ENCODE assay signal across 20 cellular contexts in genomic region chr7:35657125-35657524, GRCh38. TPM values are rescaled to one million over a fixed set of nuclear protein-coding genes. Genes with fewer than 3 reads are reported as not detected.
DNase-seq lines count a peak whose midpoint lies in the region; ATAC-seq, FAIRE-seq and TF ChIP-seq lines count a peak whose summit lies in the region.
"Had no signal": no experiment of that assay in that cellular context is flagged by ENCODE, and none has a peak within 500 bp of the region (broad histone marks: within the 10 kb centered on the region; RNA-seq: fewer than 3 reads in every experiment).

No MANE protein-coding gene starts in this region.

- POLR2A ChIA-PET in activated B cell treated with CpG ODN at 0.5 μM for 24 hours (lab: Charles Lee), result interaction anchor here (0.7 kb wide), 1 partner anchor 32 kb away, joined by 10 read pairs; no protein-coding TSS in a partner anchor

- peaks cover 75% of the 10 kb centered on the region for H3K4me1 Mint-ChIP-seq in activated naive CD4-positive, alpha-beta T cell treated with anti-CD3 and anti-CD28 coated beads, Interleukin-2, amount 50 U/mL, for 24 hours
- H3K4me1 Mint-ChIP-seq in activated B cell treated with CpG ODN at 0.5 μM for 24 hours (peaks cover 45% of the 10 kb centered on the region), glutamatergic neuron (ENCODE audit: low read depth, unreplicated experiment) (no peaks in the 10 kb centered on the region)
- peaks cover 56% of the 10 kb centered on the region for H3K4me1 Mint-ChIP-seq in stimulated activated naive CD8-positive, alpha-beta T cell treated with anti-CD3 and anti-CD28 coated beads, Interleukin-15, Interleukin-2, amounts not matched to agents 100 ng/mL and 50 ng/mL, for 24 hours (ENCODE audit: low read depth)

- no peak for DNase-seq in activated naive CD4-positive, alpha-beta T cell treated with anti-CD3 and anti-CD28 coated beads, Interleukin-2, amount 50 U/mL, for 16 hours
- DNase-seq in activated B cell treated with CpG ODN at 0.5 μM for 24 hours, result no peak
- no peak for DNase-seq in pancreas
- DNase-seq in glutamatergic neuron, result no peak
- DNase-seq: body of pancreas, cortex of kidney, gastrocnemius medialis, H7, left lung, mucosa of descending colon, NCI-H1436, NCI-H2171 treated with DMSO at 0.1 percent for 48 hours, occipital lobe, right lobe of liver, SW 1271 had no signal

- peak overlapping the region; percentile 83 for H3K27ac Mint-ChIP-seq in activated naive CD4-positive, alpha-beta T cell treated with anti-CD3 and anti-CD28 coated beads, Interleukin-2, amount 50 U/mL, for 24 hours
- H3K27ac Mint-ChIP-seq in activated B cell treated with CpG ODN at 0.5 μM for 24 hours, result peak overlapping the region; percentile 37
- peak overlapping the region; percentile 13 for H3K27ac Mint-ChIP-seq in stimulated activated naive CD8-positive, alpha-beta T cell treated with anti-CD3 and anti-CD28 coated beads, Interleukin-15, Interleukin-2, amounts not matched to agents 100 ng/mL and 50 ng/mL, for 24 hours
- no peak overlapping the region for H3K27ac Mint-ChIP-seq in glutamatergic neuron (ENCODE audit: unreplicated experiment)

- H3K36me3 Mint-ChIP-seq in activated naive CD4-positive, alpha-beta T cell treated with anti-CD3 and anti-CD28 coated beads, Interleukin-2, amount 50 U/mL, for 24 hours, result peaks cover 55% of the 10 kb centered on the region
- peaks cover 63% of the 10 kb centered on the region for H3K36me3 Mint-ChIP-seq in activated B cell treated with CpG ODN at 0.5 μM for 24 hours (ENCODE audit: low read depth)
- H3K36me3 Mint-ChIP-seq in stimulated activated naive CD8-positive, alpha-beta T cell treated with anti-CD3 and anti-CD28 coated beads, Interleukin-15, Interleukin-2, amounts not matched to agents 100 ng/mL and 50 ng/mL, for 24 hours (ENCODE audit: low read depth), result peaks cover 66% of the 10 kb centered on the region
- H3K36me3 Mint-ChIP-seq in glutamatergic neuron (ENCODE audit: unreplicated experiment), result peaks cover 10% of the 10 kb centered on the region

- FAIRE-seq in pancreas (lab: Jason Lieb, UNC), result no peak
- FAIRE-seq: HTR-8/SVneo had no signal

- CTCF ChIA-PET in activated B cell treated with CpG ODN at 0.5 μM for 24 hours (lab: Charles Lee), result no interaction called here

- H3K27ac ChIP-seq in pancreas, result no peak overlapping the region
- H3K27ac ChIP-seq: gastrocnemius medialis, left lung, right lobe of liver had no signal

- WGBS in pancreas, 2 donors, result 97 to 99% methylated on average over 2 of the region's 2 CpGs

- no peak for TF ChIP-seq CTCF in activated B cell treated with CpG ODN at 0.5 μM for 24 hours (IDR thresholded peaks at IDR 0.05)
- TF ChIP-seq CTCF in pancreas (IDR thresholded peaks at IDR 0.05), result no peak
- no peak for TF ChIP-seq CTCF in glutamatergic neuron (IDR thresholded peaks at IDR 0.05; ENCODE audit: partially characterized antibody, unreplicated experiment)

- H3K4me1 ChIP-seq in pancreas, result peaks cover 0 to 19% (median 17%) of the 10 kb centered on the region in 3 donors
- H3K4me1 ChIP-seq: gastrocnemius medialis, left lung had no signal

- no peaks in the 10 kb centered on the region for H3K9me3 ChIP-seq in pancreas
- H3K9me3 ChIP-seq: gastrocnemius medialis, mucosa of descending colon, right lobe of liver had no signal

- ATAC-seq in GM21723 (IDR thresholded peaks at IDR 0.05; ENCODE audit: unreplicated experiment) (peak; percentile 42), activated B cell treated with CpG ODN at 0.5 μM for 24 hours (ENCODE audit: low read depth) (no peak), pancreas (no peak), GM21367 (IDR thresholded peaks at IDR 0.05; ENCODE audit: unreplicated experiment) (no peak)
- ATAC-seq: body of pancreas, gastrocnemius medialis, left lung, mucosa of descending colon, right lobe of liver had no signal

- H3K27me3 Mint-ChIP-seq in activated naive CD4-positive, alpha-beta T cell treated with anti-CD3 and anti-CD28 coated beads, Interleukin-2, amount 50 U/mL, for 24 hours, result no peaks in the 10 kb centered on the region
- H3K27me3 Mint-ChIP-seq in activated B cell treated with CpG ODN at 0.5 μM for 24 hours (no peaks in the 10 kb centered on the region), glutamatergic neuron (ENCODE audit: unreplicated experiment) (no peaks in the 10 kb centered on the region)
- H3K27me3 Mint-ChIP-seq in stimulated activated naive CD8-positive, alpha-beta T cell treated with anti-CD3 and anti-CD28 coated beads, Interleukin-15, Interleukin-2, amounts not matched to agents 100 ng/mL and 50 ng/mL, for 24 hours, result no peaks in the 10 kb centered on the region

- peak overlapping the region; percentile 9 for H3K4me3 Mint-ChIP-seq in activated naive CD4-positive, alpha-beta T cell treated with anti-CD3 and anti-CD28 coated beads, Interleukin-2, amount 50 U/mL, for 24 hours
- H3K4me3 Mint-ChIP-seq in activated B cell treated with CpG ODN at 0.5 μM for 24 hours, result no peak overlapping the region
- no peak overlapping the region for H3K4me3 Mint-ChIP-seq in stimulated activated naive CD8-positive, alpha-beta T cell treated with anti-CD3 and anti-CD28 coated beads, Interleukin-15, Interleukin-2, amounts not matched to agents 100 ng/mL and 50 ng/mL, for 24 hours
- no peak overlapping the region for H3K4me3 Mint-ChIP-seq in glutamatergic neuron (ENCODE audit: unreplicated experiment)

- H3K36me3 ChIP-seq in pancreas, result no peaks in the 10 kb centered on the region
- H3K36me3 ChIP-seq: gastrocnemius medialis, right lobe of liver had no signal

- intact Hi-C loops in activated B cell treated with CpG ODN at 0.5 μM for 24 hours (cut with micrococcal nuclease) (loop anchor here (5.0 kb wide), 1 partner anchor 35 kb away; no protein-coding TSS in a partner anchor), pancreas (cut with DNase I) (no loop called here)

- peaks cover 27% of the 10 kb centered on the region for H3K9me3 Mint-ChIP-seq in activated naive CD4-positive, alpha-beta T cell treated with anti-CD3 and anti-CD28 coated beads, Interleukin-2, amount 50 U/mL, for 24 hours
- H3K9me3 Mint-ChIP-seq in activated B cell treated with CpG ODN at 0.5 μM for 24 hours (peaks cover 15% of the 10 kb centered on the region), glutamatergic neuron (ENCODE audit: unreplicated experiment) (peaks cover 4% of the 10 kb centered on the region)
- H3K9me3 Mint-ChIP-seq in stimulated activated naive CD8-positive, alpha-beta T cell treated with anti-CD3 and anti-CD28 coated beads, Interleukin-15, Interleukin-2, amounts not matched to agents 100 ng/mL and 50 ng/mL, for 24 hours, result peaks cover 3% of the 10 kb centered on the region

- H3K4me3 ChIP-seq in pancreas, result no peak overlapping the region
- H3K4me3 ChIP-seq: body of pancreas, gastrocnemius medialis, left lung, mucosa of descending colon, right lobe of liver had no signal

- H3K27me3 ChIP-seq in pancreas, result no peaks in the 10 kb centered on the region
- H3K27me3 ChIP-seq: body of pancreas, gastrocnemius medialis, left lung, right lobe of liver had no signal

RNA-seq across cellular contexts. Expression of gene HERPUD2, which starts 37.8 kb away (rescaled TPM):
- total RNA-seq in activated B cell treated with CpG ODN at 0.5 μM for 24 hours, result 26.2 and 31.5 TPM in 2 replicates
- 10 to 100 TPM; 14.4 to 21.6 (median 17.7) TPM for total RNA-seq in pancreas
- polyA plus RNA-seq in pancreas, result 10 to 100 TPM in 1 of 2 donors, 1 to 10 TPM in 1; 9.6 to 12.1 TPM
- total RNA-seq in glutamatergic neuron (ENCODE audit: unreplicated experiment), result 28.2 TPM
